Comparison of ENCODE assay signal across 9 cellular contexts in genomic region chr3:3126477-3127431, GRCh38. TPM values are rescaled to one million over a fixed set of nuclear protein-coding genes. Genes with fewer than 3 reads are reported as not detected.
DNase-seq lines count a peak whose midpoint lies in the region; ATAC-seq, FAIRE-seq and TF ChIP-seq lines count a peak whose summit lies in the region.
"Had no signal": no experiment of that assay in that cellular context is flagged by ENCODE, and none has a peak within 500 bp of the region (broad histone marks: within the 10 kb centered on the region; RNA-seq: fewer than 3 reads in every experiment).

TSS of gene TRNT1 (plus strand) at chr3:3126940. CDS start at chr3:3129041, 2,101 bp downstream.

- TF ChIP-seq POLR2A in GM19099 (IDR thresholded peaks at IDR 0.05; ENCODE audit: extremely low read depth, insufficient read length, low read depth), result peak; percentile 89

- H2AFZ ChIP-seq in keratinocyte (ENCODE audit: control insufficient read depth, low read length), result peak within 1 kb of the TSS; percentile 98

- peaks cover 41% of the 10 kb centered on the region for H3K79me2 ChIP-seq in keratinocyte (ENCODE audit: control insufficient read depth, insufficient read depth, low read length)

- ATAC-seq in HG03378 (IDR thresholded peaks at IDR 0.05; ENCODE audit: unreplicated experiment), result peak; percentile 80

- no peaks in the 10 kb centered on the region for H3K27me3 ChIP-seq in keratinocyte (ENCODE audit: control insufficient read depth, extremely low read depth, insufficient read depth, low read length)

- dilution Hi-C loops in keratinocyte (cut with MboI; ENCODE audit: extremely low pct_ligation_motif_present, low sequenced_read_pairs), result no loop called here

- H3K27ac ChIP-seq in keratinocyte (ENCODE audit: control insufficient read depth, insufficient read depth, low read length), result peak within 1 kb of the TSS; percentile 92

- H3K9ac ChIP-seq in keratinocyte (ENCODE audit: control insufficient read depth, extremely low read depth, insufficient read depth, low read length), result peak within 1 kb of the TSS; percentile 94

- no peaks in the 10 kb centered on the region for H3K9me3 ChIP-seq in keratinocyte (ENCODE audit: control insufficient read depth, low read depth, low read length)

- H3K4me3 ChIP-seq in keratinocyte (ENCODE audit: control insufficient read depth in 2 of 3, extremely low read depth in 1 of 3, insufficient read depth in 2 of 3, low read depth in 1 of 3, low read length in 3 of 3), result peak within 1 kb of the TSS; percentile 90 to 95 (median 92)

- peak; percentile 87 to 94 for DNase-seq in AML-193 (lab: John Stamatoyannopoulos, UW)
- peak; percentile 77 for DNase-seq in NCI-H510A (lab: John Stamatoyannopoulos, UW)
- peak; percentile 94 for DNase-seq in activated CD4-positive, alpha-beta T cell treated with anti-CD3 and anti-CD28 coated beads for 1 hour
- DNase-seq in cerebellar nuclear complex (lab: John Stamatoyannopoulos, UW), result peak; percentile 10 to 47
- DNase-seq in keratinocyte (ENCODE audit: low read depth, low spot score), result peak; percentile 25
- peak; percentile 90 to 96 (median 92) for DNase-seq in stimulated activated CD4-positive, alpha-beta T cell treated with anti-CD3 and anti-CD28 coated beads, Interleukin-12 subunit alpha, Interleukin-12 subunit beta, amount 100 ng/mL, for 48 hours (ENCODE audit: low read depth in 2 of 3, low spot score in 1 of 3)

- no peak for FAIRE-seq in keratinocyte (lab: Jason Lieb, UNC)
- FAIRE-seq: endometrium had no signal

- peak within 1 kb of the TSS; percentile 96 for H3K4me2 ChIP-seq in keratinocyte (ENCODE audit: control insufficient read depth, extremely low read depth, insufficient read depth, low read depth, low read length)

- peaks cover 11% of the 10 kb centered on the region for H3K4me1 ChIP-seq in keratinocyte (ENCODE audit: control insufficient read depth, extremely low read depth, insufficient read depth, low read length)

- H3K36me3 ChIP-seq in keratinocyte (ENCODE audit: control insufficient read depth in 2 of 2, extremely low read depth in 1 of 2, insufficient read depth in 2 of 2, low read length in 2 of 2), result peaks cover 9 to 16% of the 10 kb centered on the region in 2 experiments

- H4K20me1 ChIP-seq in keratinocyte (ENCODE audit: control insufficient read depth, extremely low read depth, insufficient read depth, low read length), result no peaks in the 10 kb centered on the region

- no peaks in the 10 kb centered on the region for H3K9me1 ChIP-seq in keratinocyte (ENCODE audit: control insufficient read depth, extremely low read depth, insufficient read depth, low read length)

- TF ChIP-seq CTCF in keratinocyte (optimal IDR thresholded peaks at IDR 0.05 in 1 of 3, IDR thresholded peaks at IDR 0.05 in 1 of 3, conservative IDR thresholded peaks at IDR 0.05 in 1 of 3; ENCODE audit: extremely low read depth in 1 of 3, insufficient read depth in 2 of 3, low read length in 3 of 3), result peak in 1 of 3 experiments; percentile 2

RNA-seq across cellular contexts. Expression of gene TRNT1, which starts in this region (rescaled TPM):
- polyA plus RNA-seq in keratinocyte, result 5.4 to 13.0 TPM (median 7.3 TPM) in 3 replicates
- polyA plus RNA-seq in keratinocyte (2011; ENCODE audit: low read depth), result 153 TPM
- polyA plus RNA-seq in keratinocyte (2011; cell fraction: cytosol; rRNA removed), result 4.7 and 9.0 TPM in 2 replicates
- 9.6 and 13.2 TPM in 2 replicates for polyA plus RNA-seq in keratinocyte (2011; cell fraction: nucleus; rRNA removed)
- 9.0 and 16.0 TPM in 2 replicates for polyA plus RNA-seq in keratinocyte (2012; ENCODE audit: low replicate concordance)
- polyA minus RNA-seq in keratinocyte, result 3.3 to 9.0 TPM (median 4.6 TPM) in 3 replicates
- polyA minus RNA-seq in keratinocyte (2011; cell fraction: cytosol; rRNA and poly(A)+ RNA removed), result 3.3 TPM
- polyA minus RNA-seq in keratinocyte (2011; cell fraction: nucleus; rRNA and poly(A)+ RNA removed), result 7.7 and 9.6 TPM in 2 replicates

Comparison
In these comparisons a context has a peak if more than half of its experiments do, and no peak if none do; other contexts are left out.
1. Peak in every context shown above with its lines: DNase-seq, ATAC-seq, H3K4me3 ChIP-seq and H3K27ac ChIP-seq.
2. DNase-seq: peak in every context shown above with its lines; median percentile 94 in activated CD4-positive, alpha-beta T cell treated with anti-CD3 and anti-CD28 coated beads for 1 hour; 92 in stimulated activated CD4-positive, alpha-beta T cell treated with anti-CD3 and anti-CD28 coated beads, Interleukin-12 subunit alpha, Interleukin-12 subunit beta, amount 100 ng/mL, for 48 hours; 90 in AML-193; 77 in NCI-H510A; 28 in cerebellar nuclear complex; 25 in keratinocyte.